In the genomic region with DNA sequence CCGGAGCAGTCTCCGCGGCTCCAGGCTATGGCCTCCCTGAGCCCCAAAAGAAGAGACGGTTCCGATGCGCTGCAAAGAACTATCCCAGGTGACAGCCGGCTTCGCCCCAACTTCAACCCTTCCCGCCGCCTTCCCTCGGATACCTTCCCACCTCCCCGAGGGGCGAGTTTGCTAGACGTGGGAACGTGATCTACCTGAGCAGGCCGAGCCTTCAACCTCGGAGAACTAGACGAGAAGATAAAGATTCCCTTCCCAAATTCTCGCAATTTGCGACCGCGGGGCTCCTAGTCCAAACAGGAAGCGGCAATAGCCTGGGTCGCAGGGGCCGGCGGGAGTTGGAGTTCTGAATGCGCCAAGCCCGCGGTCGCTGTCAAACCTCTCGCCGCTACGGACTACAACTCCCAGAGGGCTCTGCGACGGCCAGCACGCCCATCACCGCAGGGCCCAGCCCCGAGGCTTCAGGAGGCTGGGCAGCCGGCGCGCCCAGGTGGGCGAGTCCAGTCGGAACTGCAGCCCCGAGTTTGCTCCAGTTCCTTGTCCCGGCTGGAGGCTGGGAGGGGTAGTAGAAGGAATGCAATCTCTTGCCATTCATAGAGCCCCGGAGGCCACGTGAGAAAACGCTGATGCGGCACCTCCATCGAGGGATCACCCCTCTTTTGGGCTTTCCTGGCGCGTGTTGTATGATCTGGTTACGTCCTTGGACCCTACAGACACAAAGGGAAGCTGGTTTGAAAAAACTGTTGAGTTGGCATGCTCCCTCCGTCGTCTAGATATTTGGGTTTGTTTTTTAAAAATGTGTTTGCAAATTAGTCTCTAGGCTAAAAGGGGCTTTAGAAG, we compare ENCODE assay signal across 1 cellular context.
TF ChIP-seq lines count a peak whose summit lies in the region.

A gene with protein sequence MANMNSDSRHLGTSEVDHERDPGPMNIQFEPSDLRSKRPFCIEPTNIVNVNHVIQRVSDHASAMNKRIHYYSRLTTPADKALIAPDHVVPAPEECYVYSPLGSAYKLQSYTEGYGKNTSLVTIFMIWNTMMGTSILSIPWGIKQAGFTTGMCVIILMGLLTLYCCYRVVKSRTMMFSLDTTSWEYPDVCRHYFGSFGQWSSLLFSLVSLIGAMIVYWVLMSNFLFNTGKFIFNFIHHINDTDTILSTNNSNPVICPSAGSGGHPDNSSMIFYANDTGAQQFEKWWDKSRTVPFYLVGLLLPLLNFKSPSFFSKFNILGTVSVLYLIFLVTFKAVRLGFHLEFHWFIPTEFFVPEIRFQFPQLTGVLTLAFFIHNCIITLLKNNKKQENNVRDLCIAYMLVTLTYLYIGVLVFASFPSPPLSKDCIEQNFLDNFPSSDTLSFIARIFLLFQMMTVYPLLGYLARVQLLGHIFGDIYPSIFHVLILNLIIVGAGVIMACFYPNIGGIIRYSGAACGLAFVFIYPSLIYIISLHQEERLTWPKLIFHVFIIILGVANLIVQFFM (minus strand): TSS at position 302 of the 837 bp plus-strand sequence. CDS start 14,366 bp downstream, outside the sequence.

TF ChIP-seq in H1, 55 proteins besides CTCF, POLR2A, EP300 and RAD21:
- TF ChIP-seq SP2 (IDR thresholded peaks at IDR 0.05; ENCODE audit: low read length) (no peak), TBP (IDR thresholded peaks at IDR 0.05; ENCODE audit: low read depth, low read length) (peak; percentile 84), CBX8 (IDR thresholded peaks at IDR 0.05; ENCODE audit: borderline replicate concordance, low read depth, low read length) (no peak), FOSL1 (IDR thresholded peaks at IDR 0.05; ENCODE audit: insufficient read depth, low read depth, low read length) (no peak), SP4 (IDR thresholded peaks at IDR 0.05; ENCODE audit: low read length) (peak; percentile 57; the same call in 1 of the 2 replicates), GTF2F1 (IDR thresholded peaks at IDR 0.05; ENCODE audit: borderline replicate concordance, low read depth, low read length) (no peak), SIN3A (conservative IDR thresholded peaks at IDR 0.05 in 1 of 2, IDR thresholded peaks at IDR 0.05 in 1 of 2; ENCODE audit: low read depth in 1 of 2, low read length in 2 of 2) (peak; percentile 79 to 90; a peak in 3 of 4 replicates), TAF7 (optimal IDR thresholded peaks at IDR 0.05; ENCODE audit: borderline replicate concordance, low read depth, low read length) (peak; percentile 47), KDM4A (IDR thresholded peaks at IDR 0.05; ENCODE audit: low read depth, low read length, severe bottlenecking) (peak; percentile 71), CREB1 (IDR thresholded peaks at IDR 0.05) (peak; percentile 44; the same call in 1 of the 2 replicates), CHD1 (IDR thresholded peaks at IDR 0.05; ENCODE audit: low read depth, low read length) (no peak), CBX5 (IDR thresholded peaks at IDR 0.05; ENCODE audit: low read depth, low read length) (no peak), SUZ12 (IDR thresholded peaks at IDR 0.05; ENCODE audit: low read length) (no peak), CHD2 (IDR thresholded peaks at IDR 0.05; ENCODE audit: low read length) (no peak), TCF12 (IDR thresholded peaks at IDR 0.05; ENCODE audit: low read depth, low read length) (0 out of 2 replicates have a peak, but pooled peaks have one; percentile 59), KDM1A (IDR thresholded peaks at IDR 0.05; ENCODE audit: borderline replicate concordance, low read length) (no peak), TAF1 (IDR thresholded peaks at IDR 0.05; ENCODE audit: low read depth, low read length) (peak; percentile 89), SRF (IDR thresholded peaks at IDR 0.05; ENCODE audit: low read depth, low read length) (no peak), MAFK (IDR thresholded peaks at IDR 0.05; ENCODE audit: low read depth, low read length) (peak; percentile 72; the same call in 1 of the 2 replicates), BRCA1 (IDR thresholded peaks at IDR 0.05; ENCODE audit: low read depth, low read length) (no peak), KDM5A (IDR thresholded peaks at IDR 0.05; ENCODE audit: low read length) (0 out of 2 replicates have a peak, but pooled peaks have one; percentile 23), NANOG (IDR thresholded peaks at IDR 0.05; ENCODE audit: insufficient read depth, low read depth, low read length, poor library complexity, severe bottlenecking) (no peak), BCL11A (IDR thresholded peaks at IDR 0.05; ENCODE audit: low read depth in 2 of 2, low read length in 2 of 2) (no peak), RNF2 (IDR thresholded peaks at IDR 0.05; ENCODE audit: borderline replicate concordance, low read depth, low read length, missing control alignments, poor library complexity, severe bottlenecking) (no peak), JUND (IDR thresholded peaks at IDR 0.05; ENCODE audit: low read length) (no peak), EGR1 (IDR thresholded peaks at IDR 0.05; ENCODE audit: borderline replicate concordance, low read depth, low read length) (no peak), RXRA (IDR thresholded peaks at IDR 0.05; ENCODE audit: insufficient read depth, low read depth, low read length) (no peak), POLR2AphosphoS5 (IDR thresholded peaks at IDR 0.05; ENCODE audit: low read depth, low read length) (peak; percentile 90), SIRT6 (IDR thresholded peaks at IDR 0.05; ENCODE audit: low read length) (no peak), TEAD4 (IDR thresholded peaks at IDR 0.05; ENCODE audit: low read depth, low read length) (0 out of 2 replicates have a peak, but pooled peaks have one; percentile 39), NRF1 (IDR thresholded peaks at IDR 0.05; ENCODE audit: low read depth, low read length) (no peak), JUN (IDR thresholded peaks at IDR 0.05; ENCODE audit: low read depth, low read length) (no peak), YY1 (IDR thresholded peaks at IDR 0.05; ENCODE audit: low read depth, low read length) (0 out of 2 replicates have a peak, but pooled peaks have one; percentile 3), PHF8 (conservative IDR thresholded peaks at IDR 0.05; ENCODE audit: low read depth, low read length) (peak; percentile 87), GABPA (IDR thresholded peaks at IDR 0.05; ENCODE audit: borderline replicate concordance, insufficient read depth, low read length) (peak; percentile 36; the same call in 1 of the 2 replicates), ZNF274 (IDR thresholded peaks at IDR 0.05; ENCODE audit: borderline replicate concordance, extremely low read depth, low read length) (no peak), SIX5 (IDR thresholded peaks at IDR 0.05; ENCODE audit: low read depth, low read length) (peak; percentile 86), ASH2L (IDR thresholded peaks at IDR 0.05; ENCODE audit: low read length) (peak; percentile 77), RBBP5 (IDR thresholded peaks at IDR 0.05; ENCODE audit: borderline replicate concordance, low read depth, low read length) (peak; percentile 64; the same call in 1 of the 2 replicates), SAP30 (IDR thresholded peaks at IDR 0.05; ENCODE audit: insufficient read depth, insufficient replicate concordance, low read length) (peak; percentile 93)
- TF ChIP-seq, protein P1, sequence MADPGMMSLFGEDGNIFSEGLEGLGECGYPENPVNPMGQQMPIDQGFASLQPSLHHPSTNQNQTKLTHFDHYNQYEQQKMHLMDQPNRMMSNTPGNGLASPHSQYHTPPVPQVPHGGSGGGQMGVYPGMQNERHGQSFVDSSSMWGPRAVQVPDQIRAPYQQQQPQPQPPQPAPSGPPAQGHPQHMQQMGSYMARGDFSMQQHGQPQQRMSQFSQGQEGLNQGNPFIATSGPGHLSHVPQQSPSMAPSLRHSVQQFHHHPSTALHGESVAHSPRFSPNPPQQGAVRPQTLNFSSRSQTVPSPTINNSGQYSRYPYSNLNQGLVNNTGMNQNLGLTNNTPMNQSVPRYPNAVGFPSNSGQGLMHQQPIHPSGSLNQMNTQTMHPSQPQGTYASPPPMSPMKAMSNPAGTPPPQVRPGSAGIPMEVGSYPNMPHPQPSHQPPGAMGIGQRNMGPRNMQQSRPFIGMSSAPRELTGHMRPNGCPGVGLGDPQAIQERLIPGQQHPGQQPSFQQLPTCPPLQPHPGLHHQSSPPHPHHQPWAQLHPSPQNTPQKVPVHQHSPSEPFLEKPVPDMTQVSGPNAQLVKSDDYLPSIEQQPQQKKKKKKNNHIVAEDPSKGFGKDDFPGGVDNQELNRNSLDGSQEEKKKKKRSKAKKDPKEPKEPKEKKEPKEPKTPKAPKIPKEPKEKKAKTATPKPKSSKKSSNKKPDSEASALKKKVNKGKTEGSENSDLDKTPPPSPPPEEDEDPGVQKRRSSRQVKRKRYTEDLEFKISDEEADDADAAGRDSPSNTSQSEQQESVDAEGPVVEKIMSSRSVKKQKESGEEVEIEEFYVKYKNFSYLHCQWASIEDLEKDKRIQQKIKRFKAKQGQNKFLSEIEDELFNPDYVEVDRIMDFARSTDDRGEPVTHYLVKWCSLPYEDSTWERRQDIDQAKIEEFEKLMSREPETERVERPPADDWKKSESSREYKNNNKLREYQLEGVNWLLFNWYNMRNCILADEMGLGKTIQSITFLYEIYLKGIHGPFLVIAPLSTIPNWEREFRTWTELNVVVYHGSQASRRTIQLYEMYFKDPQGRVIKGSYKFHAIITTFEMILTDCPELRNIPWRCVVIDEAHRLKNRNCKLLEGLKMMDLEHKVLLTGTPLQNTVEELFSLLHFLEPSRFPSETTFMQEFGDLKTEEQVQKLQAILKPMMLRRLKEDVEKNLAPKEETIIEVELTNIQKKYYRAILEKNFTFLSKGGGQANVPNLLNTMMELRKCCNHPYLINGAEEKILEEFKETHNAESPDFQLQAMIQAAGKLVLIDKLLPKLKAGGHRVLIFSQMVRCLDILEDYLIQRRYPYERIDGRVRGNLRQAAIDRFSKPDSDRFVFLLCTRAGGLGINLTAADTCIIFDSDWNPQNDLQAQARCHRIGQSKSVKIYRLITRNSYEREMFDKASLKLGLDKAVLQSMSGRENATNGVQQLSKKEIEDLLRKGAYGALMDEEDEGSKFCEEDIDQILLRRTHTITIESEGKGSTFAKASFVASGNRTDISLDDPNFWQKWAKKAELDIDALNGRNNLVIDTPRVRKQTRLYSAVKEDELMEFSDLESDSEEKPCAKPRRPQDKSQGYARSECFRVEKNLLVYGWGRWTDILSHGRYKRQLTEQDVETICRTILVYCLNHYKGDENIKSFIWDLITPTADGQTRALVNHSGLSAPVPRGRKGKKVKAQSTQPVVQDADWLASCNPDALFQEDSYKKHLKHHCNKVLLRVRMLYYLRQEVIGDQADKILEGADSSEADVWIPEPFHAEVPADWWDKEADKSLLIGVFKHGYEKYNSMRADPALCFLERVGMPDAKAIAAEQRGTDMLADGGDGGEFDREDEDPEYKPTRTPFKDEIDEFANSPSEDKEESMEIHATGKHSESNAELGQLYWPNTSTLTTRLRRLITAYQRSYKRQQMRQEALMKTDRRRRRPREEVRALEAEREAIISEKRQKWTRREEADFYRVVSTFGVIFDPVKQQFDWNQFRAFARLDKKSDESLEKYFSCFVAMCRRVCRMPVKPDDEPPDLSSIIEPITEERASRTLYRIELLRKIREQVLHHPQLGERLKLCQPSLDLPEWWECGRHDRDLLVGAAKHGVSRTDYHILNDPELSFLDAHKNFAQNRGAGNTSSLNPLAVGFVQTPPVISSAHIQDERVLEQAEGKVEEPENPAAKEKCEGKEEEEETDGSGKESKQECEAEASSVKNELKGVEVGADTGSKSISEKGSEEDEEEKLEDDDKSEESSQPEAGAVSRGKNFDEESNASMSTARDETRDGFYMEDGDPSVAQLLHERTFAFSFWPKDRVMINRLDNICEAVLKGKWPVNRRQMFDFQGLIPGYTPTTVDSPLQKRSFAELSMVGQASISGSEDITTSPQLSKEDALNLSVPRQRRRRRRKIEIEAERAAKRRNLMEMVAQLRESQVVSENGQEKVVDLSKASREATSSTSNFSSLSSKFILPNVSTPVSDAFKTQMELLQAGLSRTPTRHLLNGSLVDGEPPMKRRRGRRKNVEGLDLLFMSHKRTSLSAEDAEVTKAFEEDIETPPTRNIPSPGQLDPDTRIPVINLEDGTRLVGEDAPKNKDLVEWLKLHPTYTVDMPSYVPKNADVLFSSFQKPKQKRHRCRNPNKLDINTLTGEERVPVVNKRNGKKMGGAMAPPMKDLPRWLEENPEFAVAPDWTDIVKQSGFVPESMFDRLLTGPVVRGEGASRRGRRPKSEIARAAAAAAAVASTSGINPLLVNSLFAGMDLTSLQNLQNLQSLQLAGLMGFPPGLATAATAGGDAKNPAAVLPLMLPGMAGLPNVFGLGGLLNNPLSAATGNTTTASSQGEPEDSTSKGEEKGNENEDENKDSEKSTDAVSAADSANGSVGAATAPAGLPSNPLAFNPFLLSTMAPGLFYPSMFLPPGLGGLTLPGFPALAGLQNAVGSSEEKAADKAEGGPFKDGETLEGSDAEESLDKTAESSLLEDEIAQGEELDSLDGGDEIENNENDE (IDR thresholded peaks at IDR 0.05; ENCODE audit: insufficient replicate concordance, low read length), result no peak
- TF ChIP-seq, protein P2, sequence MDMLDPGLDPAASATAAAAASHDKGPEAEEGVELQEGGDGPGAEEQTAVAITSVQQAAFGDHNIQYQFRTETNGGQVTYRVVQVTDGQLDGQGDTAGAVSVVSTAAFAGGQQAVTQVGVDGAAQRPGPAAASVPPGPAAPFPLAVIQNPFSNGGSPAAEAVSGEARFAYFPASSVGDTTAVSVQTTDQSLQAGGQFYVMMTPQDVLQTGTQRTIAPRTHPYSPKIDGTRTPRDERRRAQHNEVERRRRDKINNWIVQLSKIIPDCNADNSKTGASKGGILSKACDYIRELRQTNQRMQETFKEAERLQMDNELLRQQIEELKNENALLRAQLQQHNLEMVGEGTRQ (IDR thresholded peaks at IDR 0.05; ENCODE audit: low read length), result peak; percentile 41; the same call in 1 of the 2 replicates
- TF ChIP-seq, protein P3, sequence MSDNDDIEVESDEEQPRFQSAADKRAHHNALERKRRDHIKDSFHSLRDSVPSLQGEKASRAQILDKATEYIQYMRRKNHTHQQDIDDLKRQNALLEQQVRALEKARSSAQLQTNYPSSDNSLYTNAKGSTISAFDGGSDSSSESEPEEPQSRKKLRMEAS (IDR thresholded peaks at IDR 0.05), result peak; percentile 95
- TF ChIP-seq, protein P4, sequence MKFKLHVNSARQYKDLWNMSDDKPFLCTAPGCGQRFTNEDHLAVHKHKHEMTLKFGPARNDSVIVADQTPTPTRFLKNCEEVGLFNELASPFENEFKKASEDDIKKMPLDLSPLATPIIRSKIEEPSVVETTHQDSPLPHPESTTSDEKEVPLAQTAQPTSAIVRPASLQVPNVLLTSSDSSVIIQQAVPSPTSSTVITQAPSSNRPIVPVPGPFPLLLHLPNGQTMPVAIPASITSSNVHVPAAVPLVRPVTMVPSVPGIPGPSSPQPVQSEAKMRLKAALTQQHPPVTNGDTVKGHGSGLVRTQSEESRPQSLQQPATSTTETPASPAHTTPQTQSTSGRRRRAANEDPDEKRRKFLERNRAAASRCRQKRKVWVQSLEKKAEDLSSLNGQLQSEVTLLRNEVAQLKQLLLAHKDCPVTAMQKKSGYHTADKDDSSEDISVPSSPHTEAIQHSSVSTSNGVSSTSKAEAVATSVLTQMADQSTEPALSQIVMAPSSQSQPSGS (IDR thresholded peaks at IDR 0.05; ENCODE audit: low read length), result peak; percentile 29; the same call in 1 of the 2 replicates
- TF ChIP-seq, protein P5, sequence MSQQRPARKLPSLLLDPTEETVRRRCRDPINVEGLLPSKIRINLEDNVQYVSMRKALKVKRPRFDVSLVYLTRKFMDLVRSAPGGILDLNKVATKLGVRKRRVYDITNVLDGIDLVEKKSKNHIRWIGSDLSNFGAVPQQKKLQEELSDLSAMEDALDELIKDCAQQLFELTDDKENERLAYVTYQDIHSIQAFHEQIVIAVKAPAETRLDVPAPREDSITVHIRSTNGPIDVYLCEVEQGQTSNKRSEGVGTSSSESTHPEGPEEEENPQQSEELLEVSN (IDR thresholded peaks at IDR 0.05), result peak; percentile 93
- TF ChIP-seq, protein P6, sequence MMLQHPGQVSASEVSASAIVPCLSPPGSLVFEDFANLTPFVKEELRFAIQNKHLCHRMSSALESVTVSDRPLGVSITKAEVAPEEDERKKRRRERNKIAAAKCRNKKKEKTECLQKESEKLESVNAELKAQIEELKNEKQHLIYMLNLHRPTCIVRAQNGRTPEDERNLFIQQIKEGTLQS (IDR thresholded peaks at IDR 0.05; ENCODE audit: insufficient read depth, low read depth, low read length), result no peak
